In the genomic region with DNA sequence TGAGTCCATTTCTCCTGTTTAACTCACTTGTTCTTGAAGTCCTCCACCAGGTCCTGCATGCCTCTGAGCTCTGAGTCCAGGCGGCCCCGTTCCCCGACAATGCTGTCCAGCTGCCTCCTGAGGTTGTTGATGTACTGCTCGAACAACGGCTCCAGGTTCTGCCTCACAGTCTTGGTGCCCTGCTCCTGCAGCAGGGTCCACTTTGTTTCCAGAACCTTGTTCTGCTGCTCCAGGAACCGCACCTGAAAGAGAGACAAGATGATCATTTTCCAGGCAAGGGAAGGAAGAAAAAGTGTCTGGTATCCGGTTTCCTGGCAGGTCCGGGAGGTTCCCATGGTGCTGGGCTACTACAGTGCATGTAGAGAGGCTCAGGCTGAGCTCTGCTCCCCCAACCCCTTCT, we compare ENCODE assay signal across 16 cellular contexts. TPM values are rescaled to one million over a fixed set of nuclear protein-coding genes. Genes with fewer than 3 reads are reported as not detected.
A peak's percentile ranks its signal among the peaks of the same experiment; 100 is the strongest.
DNase-seq lines count a peak whose midpoint lies in the region; ATAC-seq and TF ChIP-seq lines count a peak whose summit lies in the region.
"Not testable (repeated sequence)": the region's sequence is repeated elsewhere in the genome, so short reads cannot be mapped to it uniquely, and the experiment has no call there.
"Had no signal": no experiment of that assay in that cellular context is flagged by ENCODE, and none has a peak within 500 bp of the region (broad histone marks: within the 10 kb centered on the region; RNA-seq: fewer than 3 reads in every experiment).

No MANE protein-coding gene starts in this region.

- not testable (repeated sequence) for H3K9me3 ChIP-seq in RWPE2 (ENCODE audit: severe bottlenecking); mammary epithelial cell (replicated peaks; ENCODE audit: insufficient read depth, low read length); esophagus (ENCODE audit: control insufficient read depth in 2 of 2, insufficient read depth in 1 of 2, low read depth in 1 of 2, low read length in 1 of 2); smooth muscle cell (replicated peaks; ENCODE audit: low read depth)

- ATAC-seq in RWPE2 (ENCODE audit: low read depth); foreskin keratinocyte; natural killer cell: not testable (repeated sequence)

- H3K9ac ChIP-seq in mammary epithelial cell (ENCODE audit: insufficient read depth, low read length) (peak overlapping the region; percentile 85), smooth muscle cell (ENCODE audit: low read depth) (peak overlapping the region; percentile 31)

- H3K27ac ChIP-seq in RWPE2 (ENCODE audit: poor library complexity, severe bottlenecking) (peak overlapping the region; percentile 100), mammary epithelial cell (ENCODE audit: insufficient read depth, low read depth, low read length) (peak overlapping the region; percentile 67), esophagus (ENCODE audit: low read depth in 2 of 2, low read length in 1 of 2) (peak overlapping the region in 1 of 2 donors; percentile 51), foreskin keratinocyte (peak overlapping the region; percentile 71), smooth muscle cell (ENCODE audit: low read depth) (peak overlapping the region; percentile 12)

- in situ Hi-C loops in mammary epithelial cell (cut with MboI; ENCODE audit: low sequenced_read_pairs in 2 of 2): not testable (repeated sequence)

- H2AFZ ChIP-seq in mammary epithelial cell (ENCODE audit: low read depth, low read length); smooth muscle cell (ENCODE audit: low read depth): not testable (repeated sequence)

- peaks cover 56% of the 10 kb centered on the region for H3K36me3 ChIP-seq in RWPE2 (ENCODE audit: low read depth)
- H3K36me3 ChIP-seq in mammary epithelial cell (ENCODE audit: insufficient read depth, low read length): peaks cover 34% of the 10 kb centered on the region
- peaks cover 5 to 12% of the 10 kb centered on the region in 2 donors for H3K36me3 ChIP-seq in esophagus (ENCODE audit: control insufficient read depth in 2 of 2, insufficient read depth in 2 of 2, low read length in 1 of 2)
- H3K36me3 ChIP-seq in smooth muscle cell (ENCODE audit: low read depth): not testable (repeated sequence)

- dilution Hi-C loops in mammary epithelial cell (cut with HindIII; ENCODE audit: low sequenced_read_pairs): not testable (repeated sequence)

- not testable (repeated sequence) for H3K9me3 Mint-ChIP-seq in natural killer cell

- H3K4me3 ChIP-seq in RWPE2 (ENCODE audit: severe bottlenecking) (peak overlapping the region; percentile 59), mammary epithelial cell (replicated peaks in 1 of 3; ENCODE audit: insufficient read depth in 1 of 3, low read depth in 2 of 3, low read length in 3 of 3) (peak overlapping the region; percentile 79 to 83 (median 80)), epithelial cell of esophagus (ENCODE audit: low read length) (peak overlapping the region; percentile 80), esophagus (ENCODE audit: low read depth in 1 of 2, low read length in 2 of 2) (peak overlapping the region; percentile 21 to 52)
- not testable (repeated sequence) for H3K4me3 ChIP-seq in smooth muscle cell

- H3K79me2 ChIP-seq in mammary epithelial cell (ENCODE audit: insufficient read depth, low read length): peaks cover 32% of the 10 kb centered on the region
- not testable (repeated sequence) for H3K79me2 ChIP-seq in smooth muscle cell (ENCODE audit: low read depth)

- not testable (repeated sequence) for TF ChIP-seq CTCF in RWPE2 (IDR thresholded peaks at IDR 0.05; ENCODE audit: poor library complexity, severe bottlenecking); mammary epithelial cell (conservative IDR thresholded peaks at IDR 0.05 in 1 of 2, IDR thresholded peaks at IDR 0.05 in 1 of 2; ENCODE audit: extremely low read depth in 1 of 2, insufficient read depth in 1 of 2, low read depth in 1 of 2, low read length in 2 of 2); epithelial cell of esophagus (IDR thresholded peaks at IDR 0.05; ENCODE audit: insufficient read depth, low read depth, low read length, missing control alignments); foreskin keratinocyte (conservative IDR thresholded peaks at IDR 0.05); natural killer cell (IDR thresholded peaks at IDR 0.05); smooth muscle cell (IDR thresholded peaks at IDR 0.05; ENCODE audit: borderline replicate concordance, insufficient read depth, poor library complexity, severe bottlenecking)

- H3K4me2 ChIP-seq in mammary epithelial cell (ENCODE audit: insufficient read depth, low read depth, low read length) (peak overlapping the region; percentile 87), smooth muscle cell (peak overlapping the region; percentile 21)

- H4K20me1 ChIP-seq in mammary epithelial cell (ENCODE audit: insufficient read depth, low read length); smooth muscle cell (ENCODE audit: low read depth): not testable (repeated sequence)

- peaks cover 39 to 60% of the 10 kb centered on the region in 2 donors for H3K27me3 Mint-ChIP-seq in natural killer cell (ENCODE audit: low read depth in 2 of 2)

- not testable (repeated sequence) for H3K4me1 Mint-ChIP-seq in natural killer cell

- H3K27ac Mint-ChIP-seq in natural killer cell: not testable (repeated sequence)

- 89% methylated on average over 5 of the region's 8 CpGs for WGBS in mammary epithelial cell (ENCODE audit: low coverage, missing lambda C conversion rate)
- WGBS in esophagus, 2 donors: 75 to 82% methylated on average over 8 of the region's 8 CpGs
- 90% methylated on average over 8 of the region's 8 CpGs for WGBS in smooth muscle cell (ENCODE audit: low lambda C conversion rate)

- peak overlapping the region; percentile 17 for H3K4me3 Mint-ChIP-seq in natural killer cell

- H3K36me3 Mint-ChIP-seq in natural killer cell: not testable (repeated sequence)

- peaks cover 29% of the 10 kb centered on the region for H3K4me1 ChIP-seq in RWPE2 (ENCODE audit: insufficient read depth, poor library complexity, severe bottlenecking)
- H3K4me1 ChIP-seq in mammary epithelial cell (ENCODE audit: insufficient read depth, low read length): peaks cover 36% of the 10 kb centered on the region
- peaks cover 3 to 24% of the 10 kb centered on the region in 2 donors for H3K4me1 ChIP-seq in esophagus (ENCODE audit: control insufficient read depth in 2 of 2, insufficient read depth in 2 of 2, low read length in 1 of 2)
- H3K4me1 ChIP-seq in foreskin keratinocyte: peaks cover 30% of the 10 kb centered on the region
- H3K4me1 ChIP-seq in smooth muscle cell (ENCODE audit: low read depth): peaks cover 13% of the 10 kb centered on the region

- not testable (repeated sequence) for H3K27me3 ChIP-seq in RWPE2 (ENCODE audit: insufficient read depth, poor library complexity, severe bottlenecking); mammary epithelial cell (ENCODE audit: insufficient read depth, low read length); esophagus (ENCODE audit: control insufficient read depth in 1 of 2, insufficient read depth in 2 of 2, low read length in 2 of 2); foreskin keratinocyte
- H3K27me3 ChIP-seq in smooth muscle cell (ENCODE audit: low read depth): peaks cover 16% of the 10 kb centered on the region

- intact Hi-C loops in mammary epithelial cell (cut with micrococcal nuclease); natural killer cell (cut with micrococcal nuclease): not testable (repeated sequence)

- not testable (repeated sequence) for DNase-seq in RWPE2 (ENCODE audit: low spot score); mammary epithelial cell; epithelial cell of esophagus (ENCODE audit: low read depth); foreskin keratinocyte; natural killer cell; smooth muscle cell (lab: John Stamatoyannopoulos, UW; ENCODE audit: unreplicated experiment)

- CTCF ChIA-PET in mammary epithelial cell (lab: Charles Lee; ENCODE audit: low non-redundant PET): not testable (repeated sequence)

- BruUV-seq in mammary epithelial cell (replicated peaks; lab: Mats Ljungman, UMichigan): not testable (repeated sequence)

- H3F3A ChIP-seq in smooth muscle cell (ENCODE audit: low read depth): not testable (repeated sequence)

RNA-seq across cellular contexts. Expression of a gene that starts 1.6 kb away (rescaled TPM):
- total RNA-seq in mammary epithelial cell (1,000 to 10,000 TPM; 5,785 to 6,260 TPM), foreskin keratinocyte (5,507 and 5,589 TPM in 2 replicates), natural killer cell (not detected), smooth muscle cell (985 and 1,128 TPM in 2 replicates)
- polyA plus RNA-seq in mammary epithelial cell (8,475 TPM), esophagus (1,000 to 10,000 TPM in 1 of 2 donors, 100 to 1,000 TPM in 1; 945 to 7,628 TPM), foreskin keratinocyte (5,333 and 5,444 TPM in 2 replicates), smooth muscle cell (460 and 992 TPM in 2 replicates)
- polyA minus RNA-seq in mammary epithelial cell: 6,728 TPM
- total RNA-seq: CD4-positive, alpha-beta memory T cell; CD4-positive, CD25-positive, alpha-beta regulatory T cell; CD8-positive, alpha-beta memory T cell; Daoy; G401; GM12878 had no signal
- polyA plus RNA-seq: AG04450; CD14-positive monocyte; CD4-positive, alpha-beta memory T cell; CD4-positive, CD25-positive, alpha-beta regulatory T cell; CD8-positive, alpha-beta memory T cell had no signal

RNA-seq across cellular contexts. Expression of a gene that starts 17.9 kb away (rescaled TPM):
- total RNA-seq in mammary epithelial cell: 10 to 100 TPM; 16.6 to 29.5 TPM
- 23.6 TPM for polyA plus RNA-seq in mammary epithelial cell
- 1.8 TPM for polyA minus RNA-seq in mammary epithelial cell
- 100 to 1,000 TPM; 229 to 427 TPM for polyA plus RNA-seq in esophagus
- 4.5 and 7.6 TPM in 2 replicates for total RNA-seq in foreskin keratinocyte
- 4.0 and 6.3 TPM in 2 replicates for polyA plus RNA-seq in foreskin keratinocyte
- not detected for total RNA-seq in natural killer cell
- 30.2 and 32.6 TPM in 2 replicates for total RNA-seq in smooth muscle cell
- polyA plus RNA-seq in smooth muscle cell: 22.0 and 26.5 TPM in 2 replicates
- total RNA-seq: A673; CD4-positive, alpha-beta memory T cell; CD4-positive, CD25-positive, alpha-beta regulatory T cell; CD8-positive, alpha-beta memory T cell; Daoy; G401; GM12878 had no signal
- polyA plus RNA-seq: AG04450; CD14-positive monocyte; CD4-positive, alpha-beta memory T cell; CD4-positive, CD25-positive, alpha-beta regulatory T cell; CD8-positive, alpha-beta memory T cell; GM12878 had no signal

RNA-seq across cellular contexts. Expression of a gene that starts 28.7 kb away (rescaled TPM):
- total RNA-seq in mammary epithelial cell: 1,000 to 10,000 TPM; 7,365 to 9,297 TPM
- polyA plus RNA-seq in mammary epithelial cell: 8,158 TPM
- polyA minus RNA-seq in mammary epithelial cell: 8,553 TPM
- polyA plus RNA-seq in esophagus: 1,000 to 10,000 TPM; 3,653 to 6,695 TPM
- 14,096 and 16,153 TPM in 2 replicates for total RNA-seq in foreskin keratinocyte
- polyA plus RNA-seq in foreskin keratinocyte: 14,175 and 15,868 TPM in 2 replicates
- under 1 TPM in 2 of 3 donors, not detected in 1; 0.40 to 0.70 TPM for total RNA-seq in natural killer cell
- 152 and 209 TPM in 2 replicates for total RNA-seq in smooth muscle cell
- polyA plus RNA-seq in smooth muscle cell: 67.2 and 198 TPM in 2 replicates
- total RNA-seq: CD4-positive, alpha-beta memory T cell; CD4-positive, CD25-positive, alpha-beta regulatory T cell; CD8-positive, alpha-beta memory T cell; Daoy; G401; GM12878 had no signal
- polyA plus RNA-seq: AG04450; CD14-positive monocyte; CD4-positive, alpha-beta memory T cell; CD4-positive, CD25-positive, alpha-beta regulatory T cell; CD8-positive, alpha-beta memory T cell had no signal

RNA-seq across cellular contexts. Expression of a gene that starts 39.5 kb away (rescaled TPM):
- total RNA-seq in mammary epithelial cell (1,000 to 10,000 TPM; 1,675 to 3,751 TPM), foreskin keratinocyte (167 and 323 TPM in 2 replicates), natural killer cell (not detected), smooth muscle cell (279 and 336 TPM in 2 replicates)
- polyA plus RNA-seq in mammary epithelial cell (2,534 TPM), esophagus (100 to 1,000 TPM; 106 to 453 TPM), foreskin keratinocyte (152 and 315 TPM in 2 replicates), smooth muscle cell (248 and 250 TPM in 2 replicates)
- 2,595 TPM for polyA minus RNA-seq in mammary epithelial cell
- total RNA-seq: A673; CD4-positive, alpha-beta memory T cell; CD4-positive, CD25-positive, alpha-beta regulatory T cell; CD8-positive, alpha-beta memory T cell; Daoy; G401; GM12878 had no signal
- polyA plus RNA-seq: AG04450; CD14-positive monocyte; CD4-positive, alpha-beta memory T cell; CD4-positive, CD25-positive, alpha-beta regulatory T cell; CD8-positive, alpha-beta memory T cell had no signal

RNA-seq across cellular contexts. Expression of a gene that starts 57.3 kb away (rescaled TPM):
- total RNA-seq in mammary epithelial cell: 10 to 100 TPM in 1 of 2 donors, 1 to 10 TPM in 1; 3.2 to 26.5 TPM
- polyA plus RNA-seq in mammary epithelial cell: 3.1 TPM
- polyA minus RNA-seq in mammary epithelial cell: 0.62 TPM
- under 1 TPM; 0.08 to 0.19 TPM for polyA plus RNA-seq in esophagus
- 4.7 and 7.5 TPM in 2 replicates for total RNA-seq in foreskin keratinocyte
- polyA plus RNA-seq in foreskin keratinocyte: 4.9 and 7.4 TPM in 2 replicates
- not detected for total RNA-seq in natural killer cell
- 0.94 and 1.9 TPM in 2 replicates for total RNA-seq in smooth muscle cell
- 0.37 TPM in 1 of 2 replicates, not detected in the other for polyA plus RNA-seq in smooth muscle cell
- total RNA-seq: A673; CD4-positive, alpha-beta memory T cell; CD4-positive, CD25-positive, alpha-beta regulatory T cell; CD8-positive, alpha-beta memory T cell; GM12878 had no signal
- polyA plus RNA-seq: AG04450; CD14-positive monocyte; CD4-positive, alpha-beta memory T cell; CD4-positive, CD25-positive, alpha-beta regulatory T cell; CD8-positive, alpha-beta memory T cell; GM12878 had no signal

Comparison
In these comparisons a context has a peak if more than half of its experiments do, and no peak if none do; other contexts are left out.
1. RNA of a gene that starts 1.6 kb away (total RNA-seq): 5,785 to 6,260 TPM in mammary epithelial cell, 5,507 to 5,589 TPM in foreskin keratinocyte and 985 to 1,128 TPM in smooth muscle cell; not detected in natural killer cell; every median in the first group is over 100 times any median in the second.
2. RNA of a gene that starts 28.7 kb away (total RNA-seq): 14,096 to 16,153 TPM in foreskin keratinocyte, 7,365 to 9,297 TPM in mammary epithelial cell and 152 to 209 TPM in smooth muscle cell; 0.40 to 0.70 TPM in natural killer cell; every median in the first group is over 10 times any median in the second.